In the genomic region with DNA sequence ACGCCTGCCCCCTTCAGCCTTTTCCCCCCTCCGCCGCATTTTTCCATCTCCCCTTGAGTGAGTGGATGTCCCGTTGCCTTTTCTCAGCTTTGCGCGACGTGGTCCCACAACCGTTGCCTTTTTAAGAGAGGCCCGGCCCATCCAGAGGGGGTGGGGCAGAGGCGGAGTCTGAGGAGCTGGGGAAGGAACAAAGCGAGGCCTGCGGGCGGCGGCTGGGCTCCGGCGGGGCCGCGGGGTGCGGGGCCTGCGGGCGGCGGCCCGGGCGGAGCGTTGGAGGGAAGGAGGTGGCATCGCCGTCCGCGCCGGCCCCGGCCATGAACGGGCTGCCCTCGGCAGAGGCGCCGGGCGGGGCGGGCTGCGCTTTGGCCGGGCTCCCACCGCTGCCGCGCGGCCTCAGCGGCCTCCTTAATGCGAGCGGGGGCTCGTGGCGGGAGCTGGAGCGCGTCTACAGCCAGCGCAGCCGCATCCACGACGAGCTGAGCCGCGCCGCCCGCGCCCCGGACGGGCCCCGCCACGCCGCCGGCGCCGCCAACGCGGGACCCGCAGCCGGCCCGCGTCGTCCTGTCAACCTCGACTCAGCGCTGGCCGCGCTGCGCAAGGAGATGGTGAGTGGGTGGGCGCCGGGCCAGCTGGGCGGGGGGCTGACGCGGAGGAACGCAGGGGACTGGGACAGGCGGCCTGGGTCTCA, we compare ENCODE assay signal across 8 cellular contexts. TPM values are rescaled to one million over a fixed set of nuclear protein-coding genes. Genes with fewer than 3 reads are reported as not detected.
A peak's percentile ranks its signal among the peaks of the same experiment; 100 is the strongest.
DNase-seq lines count a peak whose midpoint lies in the region; ATAC-seq and TF ChIP-seq lines count a peak whose summit lies in the region.

A gene (plus strand): TSS at position 183 of the 688 bp plus-strand sequence. CDS start 132 bp downstream, at position 315.

- H3K9me3 ChIP-seq in OCI-LY7 (ENCODE audit: low read length): no peaks in the 10 kb centered on the region

- no peak within 1 kb of the TSS for H2AFZ ChIP-seq in OCI-LY7 (ENCODE audit: low read length)

- peak within 1 kb of the TSS; percentile 98 for H3K4me2 ChIP-seq in OCI-LY7 (ENCODE audit: low read length)

- H3K4me3 ChIP-seq in OCI-LY7 (ENCODE audit: low read depth, low read length, poor library complexity, severe bottlenecking): peak within 1 kb of the TSS; percentile 94

- CTCF ChIA-PET in OCI-LY7 (lab: Charles Lee; ENCODE audit: unreplicated experiment): interaction anchor here (1.3 kb wide), 1 partner anchor 32 kb away, joined by 3 read pairs; no protein-coding TSS in a partner anchor

- no TSS peak for BruUV-seq in OCI-LY7 (replicated peaks; lab: Mats Ljungman, UMichigan)

- H3K4me1 ChIP-seq in OCI-LY7 (ENCODE audit: insufficient read depth, low read length, poor library complexity, severe bottlenecking): peaks cover 61% of the 10 kb centered on the region

- ATAC-seq in HG03175 (IDR thresholded peaks at IDR 0.05; ENCODE audit: unreplicated experiment): no peak

- intact Hi-C loops in OCI-LY7 (cut with micrococcal nuclease; ENCODE audit: unreplicated experiment): loop anchor here (1.0 to 10.0 kb wide), 3 partner anchors 26 to 718 kb away; a partner anchor contains a TSS

- peaks cover 8% of the 10 kb centered on the region; the same call in 1 of the 2 replicates for H3K36me3 ChIP-seq in OCI-LY7 (ENCODE audit: insufficient read depth, low read length)

- DNase-seq in Ammon's horn (ENCODE audit: low spot score): peak; percentile 91
- peak; percentile 70 for DNase-seq in HK-2 (ENCODE audit: unreplicated experiment)
- peak; percentile 85 for DNase-seq in OCI-LY7 (ENCODE audit: low spot score)
- DNase-seq in activated T-cell treated with anti-CD3 and anti-CD28 coated beads for 4 hours: peak; percentile 85
- peak; percentile 95 for DNase-seq in epidermal melanocyte (ENCODE audit: insufficient read length, low spot score)
- peak; percentile 65 for DNase-seq in middle frontal gyrus (ENCODE audit: extremely low spot score, low spot score)
- peak; percentile 81 to 85 for DNase-seq in stimulated activated CD8-positive, alpha-beta memory T cell treated with anti-CD3 and anti-CD28 coated beads, Interleukin-15, amount 100 ng/mL, for 48 hours (ENCODE audit: low read depth in 2 of 2)

- H3K79me2 ChIP-seq in OCI-LY7 (ENCODE audit: insufficient read depth, low read depth, low read length): peaks cover 47% of the 10 kb centered on the region

- peaks cover 7% of the 10 kb centered on the region; the same call in 1 of the 2 replicates for H4K20me1 ChIP-seq in OCI-LY7 (ENCODE audit: insufficient read depth, low read length)

- TF ChIP-seq CTCF in OCI-LY7 (conservative IDR thresholded peaks at IDR 0.05; ENCODE audit: low read length): no peak

- POLR2A ChIA-PET in OCI-LY7 (lab: Charles Lee): interaction anchor here (0.7 to 1.4 kb wide), 3 partner anchors 43 to 437 kb away, joined by 3 to 4 read pairs (median 3); a partner anchor contains a TSS

- no peaks in the 10 kb centered on the region for H3K9me2 ChIP-seq in OCI-LY7 (ENCODE audit: insufficient read depth, low read length)

- peak within 1 kb of the TSS; percentile 84 for H3K27ac ChIP-seq in OCI-LY7 (ENCODE audit: low read depth, low read length, poor library complexity, severe bottlenecking)

RNA-seq across cellular contexts. Expression of the gene that starts here (rescaled TPM):
- total RNA-seq in OCI-LY7 (2014; rRNA removed; shearing (Covaris generic)): 16.1 and 26.4 TPM in 2 replicates
- 17.9 and 25.3 TPM in 2 replicates for total RNA-seq in OCI-LY7 (2022)
